ENCODE assay signal across 9 cellular contexts in the genomic region with DNA sequence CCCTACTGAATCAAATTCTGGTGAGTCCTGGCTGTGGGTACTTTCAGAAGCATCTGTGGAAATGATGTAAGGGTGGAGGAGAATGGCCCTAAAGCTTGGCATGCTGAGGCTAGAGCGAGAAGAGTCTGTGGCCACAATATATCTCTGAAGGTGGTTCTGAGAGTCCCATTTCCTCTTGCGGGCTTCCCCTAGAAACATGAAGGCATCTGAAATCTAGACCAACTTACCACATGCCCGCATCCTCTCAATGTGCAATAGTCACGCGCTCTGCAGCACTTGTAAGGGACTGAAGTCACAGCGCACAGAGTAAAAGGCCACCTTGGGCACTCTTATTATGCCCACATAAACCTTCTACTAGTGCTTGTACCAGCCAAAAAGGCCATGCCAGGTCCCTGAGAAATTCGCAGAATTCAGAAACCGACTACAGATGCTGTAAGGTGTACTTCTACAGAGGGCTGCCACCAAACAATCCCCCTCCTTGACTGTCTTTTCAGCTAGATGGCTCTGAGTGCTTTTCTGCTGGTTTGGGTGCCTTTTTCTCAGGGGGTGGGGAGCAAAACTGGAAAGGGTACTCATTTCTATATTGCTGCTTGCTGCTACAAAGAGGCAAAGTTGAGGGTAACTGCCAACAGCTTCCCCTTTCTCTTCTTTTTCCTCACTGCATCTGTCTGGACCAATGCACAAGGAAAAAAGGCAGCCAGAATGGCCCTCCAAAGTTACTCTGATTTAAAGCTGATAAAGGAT.
DNase-seq lines count a peak whose midpoint lies in the region; ATAC-seq, FAIRE-seq and TF ChIP-seq lines count a peak whose summit lies in the region.
"Had no signal": no experiment of that assay in that cellular context is flagged by ENCODE, and none has a peak within 500 bp of the region (broad histone marks: within the 10 kb centered on the region; RNA-seq: fewer than 3 reads in every experiment).

No MANE protein-coding gene starts in this region.

- no peak for FAIRE-seq in HTR-8/SVneo (lab: Jason Lieb, UNC)

- POLR2A ChIA-PET in RWPE1 (lab: Yijun Ruan, JAX; ENCODE audit: low non-redundant PET) = no interaction called here

- no peak for TF ChIP-seq CTCF in RWPE1 (conservative IDR thresholded peaks at IDR 0.05; ENCODE audit: low read depth)
- TF ChIP-seq CTCF in gastroesophageal sphincter (IDR thresholded peaks at IDR 0.05) = no peak

- H3K27ac Mint-ChIP-seq in activated naive CD8-positive, alpha-beta T cell treated with anti-CD3 and anti-CD28 coated beads for 36 hours = no peak overlapping the region

- H3K9me3 Mint-ChIP-seq in activated naive CD8-positive, alpha-beta T cell treated with anti-CD3 and anti-CD28 coated beads for 36 hours = peaks cover 8% of the 10 kb centered on the region

- no peaks in the 10 kb centered on the region for H3K4me1 ChIP-seq in gastroesophageal sphincter

- no peak overlapping the region for H3K4me3 ChIP-seq in gastroesophageal sphincter

- H3K27ac ChIP-seq in RWPE1 (no peak overlapping the region), gastroesophageal sphincter (no peak overlapping the region)

- peak; percentile 98 for ATAC-seq in GM18511 (IDR thresholded peaks at IDR 0.05; ENCODE audit: unreplicated experiment)
- peak; percentile 99 for ATAC-seq in GM19467 (IDR thresholded peaks at IDR 0.05; ENCODE audit: unreplicated experiment)
- ATAC-seq in HG03108 (IDR thresholded peaks at IDR 0.05; ENCODE audit: unreplicated experiment) = peak; percentile 99
- no peak for ATAC-seq in gastroesophageal sphincter

- H3K4me3 Mint-ChIP-seq in activated naive CD8-positive, alpha-beta T cell treated with anti-CD3 and anti-CD28 coated beads for 36 hours = no peak overlapping the region

- H3K9me3 ChIP-seq in gastroesophageal sphincter = no peaks in the 10 kb centered on the region

- peaks cover 0 to 4% of the 10 kb centered on the region in 2 donors for H3K36me3 ChIP-seq in gastroesophageal sphincter

- no peak for TF ChIP-seq EP300 in gastroesophageal sphincter (IDR thresholded peaks at IDR 0.05)

- H3K4me1 Mint-ChIP-seq in activated naive CD8-positive, alpha-beta T cell treated with anti-CD3 and anti-CD28 coated beads for 36 hours = peaks cover 10% of the 10 kb centered on the region

- H3K36me3 Mint-ChIP-seq in activated naive CD8-positive, alpha-beta T cell treated with anti-CD3 and anti-CD28 coated beads for 36 hours = peaks cover 12% of the 10 kb centered on the region

- CTCF ChIA-PET in RWPE1 (lab: Yijun Ruan, JAX) = interaction anchor here (0.6 to 0.7 kb wide), 2 partner anchors 41 to 512 kb away, joined by 3 to 4 read pairs; no protein-coding TSS in a partner anchor

- no peak for TF ChIP-seq POLR2A in gastroesophageal sphincter (IDR thresholded peaks at IDR 0.05)

- WGBS in gastroesophageal sphincter (ENCODE audit: low coverage in 1 of 2), 2 donors = 60 to 73% methylated on average over 6 to 7 of the region's 8 CpGs

- peak; percentile 54 for DNase-seq in activated naive CD8-positive, alpha-beta T cell treated with anti-CD3 and anti-CD28 coated beads for 36 hours
- DNase-seq in RWPE1 (ENCODE audit: low spot score) = no peak
- DNase-seq in GF-D8 (lab: John Stamatoyannopoulos, UW) = no peak
- DNase-seq in HTR-8/SVneo (ENCODE audit: insufficient read length, low spot score) = no peak
- DNase-seq: NCI-H1105 treated with DMSO at 0.1 percent for 48 hours had no signal

- peaks cover 13% of the 10 kb centered on the region for H3K27me3 Mint-ChIP-seq in activated naive CD8-positive, alpha-beta T cell treated with anti-CD3 and anti-CD28 coated beads for 36 hours

- no peaks in the 10 kb centered on the region for H3K27me3 ChIP-seq in gastroesophageal sphincter
